17 cellular contexts compared by ENCODE assay signal in the genomic region with DNA sequence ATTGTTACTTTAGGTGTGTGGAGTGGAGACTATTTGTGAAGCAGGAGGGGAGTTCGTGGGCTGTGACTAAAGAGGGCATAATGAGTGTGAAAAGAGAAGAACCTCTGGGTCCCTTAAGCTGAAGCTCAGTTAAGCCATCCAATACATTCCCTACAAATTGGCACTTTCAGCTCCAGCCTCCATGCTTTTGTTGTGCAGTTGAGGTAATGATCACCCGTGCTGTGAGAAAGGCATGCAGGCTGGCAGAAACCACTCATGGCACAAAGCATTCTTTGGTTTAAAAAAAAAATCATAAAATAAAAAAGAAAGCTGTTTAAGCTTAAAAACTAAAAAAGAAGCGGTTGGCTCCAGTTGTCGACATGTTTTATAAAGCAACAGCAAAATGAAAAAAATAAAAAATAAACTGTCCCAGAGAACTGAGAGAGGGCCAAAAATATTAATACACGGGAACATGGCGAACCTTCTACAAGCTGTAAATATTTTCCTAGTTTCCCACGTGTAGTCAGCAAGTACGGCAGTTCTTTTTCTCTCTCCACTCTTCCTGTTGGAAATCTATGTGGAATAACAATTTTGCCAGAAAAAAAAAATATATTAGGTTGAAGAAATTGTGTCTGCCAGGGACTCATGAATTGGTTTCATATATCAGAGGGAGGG.
"Had no signal": no experiment of that assay in that cellular context is flagged by ENCODE, and none has a peak within 500 bp of the region (broad histone marks: within the 10 kb centered on the region; RNA-seq: fewer than 3 reads in every experiment).

No MANE protein-coding gene starts in this region.

- DNase-seq: activated CD4-positive, alpha-beta memory T cell treated with anti-CD3 and anti-CD28 coated beads, Interleukin-2, amount 10 ng/mL, durations not matched to agents 7 days and 5 days; activated CD4-positive, alpha-beta T cell treated with anti-CD3 and anti-CD28 coated beads for 36 hours; activated gamma-delta T cell; activated naive CD8-positive, alpha-beta T cell treated with anti-CD3 and anti-CD28 coated beads for 36 hours; activated T-cell treated with anti-CD3 and anti-CD28 coated beads, Interleukin-2, amount 50 U/mL, for 48 hours; amygdala; cerebellar nuclear complex; occipital lobe; right cardiac atrium; SHP77; stimulated activated naive CD8-positive, alpha-beta T cell treated with anti-CD3 and anti-CD28 coated beads, Interleukin-15, amount 100 ng/mL, for 72 hours; T-helper 1 cell; transverse colon had no signal

- H3K36me3 ChIP-seq: transverse colon had no signal

- ATAC-seq: activated CD4-positive, alpha-beta T cell treated with anti-CD3 and anti-CD28 coated beads for 36 hours; natural killer cell treated with Interleukin-12 subunit alpha and Interleukin-12 subunit beta and Interleukin-15 and Interleukin-18, amount 100 ng/mL, for 72 hours; SK-N-SH treated with all-trans-retinoic acid at 6 μM for 48 hours; stimulated activated naive CD8-positive, alpha-beta T cell treated with anti-CD3 and anti-CD28 coated beads, Interleukin-15, amount 100 ng/mL, for 72 hours had no signal

- H3K9me3 ChIP-seq: transverse colon had no signal

- H3K4me1 Mint-ChIP-seq: activated CD4-positive, alpha-beta memory T cell treated with anti-CD3 and anti-CD28 coated beads, Interleukin-2, amount 10 ng/mL, durations not matched to agents 7 days and 5 days; activated CD4-positive, alpha-beta T cell treated with anti-CD3 and anti-CD28 coated beads for 36 hours; activated naive CD8-positive, alpha-beta T cell treated with anti-CD3 and anti-CD28 coated beads for 36 hours had no signal

- H3K27ac Mint-ChIP-seq: activated CD4-positive, alpha-beta memory T cell treated with anti-CD3 and anti-CD28 coated beads, Interleukin-2, amount 10 ng/mL, durations not matched to agents 7 days and 5 days; activated CD4-positive, alpha-beta T cell treated with anti-CD3 and anti-CD28 coated beads for 36 hours; activated naive CD8-positive, alpha-beta T cell treated with anti-CD3 and anti-CD28 coated beads for 36 hours; endodermal cell; natural killer cell treated with Interleukin-12 subunit alpha and Interleukin-12 subunit beta and Interleukin-15 and Interleukin-18, amount 100 ng/mL, for 72 hours; progenitor cell of endocrine pancreas; stimulated activated naive CD8-positive, alpha-beta T cell treated with anti-CD3 and anti-CD28 coated beads, Interleukin-15, amount 100 ng/mL, for 72 hours had no signal

- H3K4me1 ChIP-seq: transverse colon had no signal

- H3K36me3 Mint-ChIP-seq: activated naive CD8-positive, alpha-beta T cell treated with anti-CD3 and anti-CD28 coated beads for 36 hours; natural killer cell treated with Interleukin-12 subunit alpha and Interleukin-12 subunit beta and Interleukin-15 and Interleukin-18, amount 100 ng/mL, for 72 hours had no signal

- H3K9me3 Mint-ChIP-seq: activated CD4-positive, alpha-beta memory T cell treated with anti-CD3 and anti-CD28 coated beads, Interleukin-2, amount 10 ng/mL, durations not matched to agents 7 days and 5 days; natural killer cell treated with Interleukin-12 subunit alpha and Interleukin-12 subunit beta and Interleukin-15 and Interleukin-18, amount 100 ng/mL, for 72 hours; stimulated activated naive CD8-positive, alpha-beta T cell treated with anti-CD3 and anti-CD28 coated beads, Interleukin-15, amount 100 ng/mL, for 72 hours had no signal

- H3K27ac ChIP-seq: transverse colon had no signal

- H3K4me3 ChIP-seq: transverse colon had no signal

- H3K4me3 Mint-ChIP-seq: activated CD4-positive, alpha-beta memory T cell treated with anti-CD3 and anti-CD28 coated beads, Interleukin-2, amount 10 ng/mL, durations not matched to agents 7 days and 5 days; activated CD4-positive, alpha-beta T cell treated with anti-CD3 and anti-CD28 coated beads for 36 hours; activated naive CD8-positive, alpha-beta T cell treated with anti-CD3 and anti-CD28 coated beads for 36 hours; endodermal cell; natural killer cell treated with Interleukin-12 subunit alpha and Interleukin-12 subunit beta and Interleukin-15 and Interleukin-18, amount 100 ng/mL, for 72 hours; stimulated activated naive CD8-positive, alpha-beta T cell treated with anti-CD3 and anti-CD28 coated beads, Interleukin-15, amount 100 ng/mL, for 72 hours had no signal
